In the genomic region with DNA sequence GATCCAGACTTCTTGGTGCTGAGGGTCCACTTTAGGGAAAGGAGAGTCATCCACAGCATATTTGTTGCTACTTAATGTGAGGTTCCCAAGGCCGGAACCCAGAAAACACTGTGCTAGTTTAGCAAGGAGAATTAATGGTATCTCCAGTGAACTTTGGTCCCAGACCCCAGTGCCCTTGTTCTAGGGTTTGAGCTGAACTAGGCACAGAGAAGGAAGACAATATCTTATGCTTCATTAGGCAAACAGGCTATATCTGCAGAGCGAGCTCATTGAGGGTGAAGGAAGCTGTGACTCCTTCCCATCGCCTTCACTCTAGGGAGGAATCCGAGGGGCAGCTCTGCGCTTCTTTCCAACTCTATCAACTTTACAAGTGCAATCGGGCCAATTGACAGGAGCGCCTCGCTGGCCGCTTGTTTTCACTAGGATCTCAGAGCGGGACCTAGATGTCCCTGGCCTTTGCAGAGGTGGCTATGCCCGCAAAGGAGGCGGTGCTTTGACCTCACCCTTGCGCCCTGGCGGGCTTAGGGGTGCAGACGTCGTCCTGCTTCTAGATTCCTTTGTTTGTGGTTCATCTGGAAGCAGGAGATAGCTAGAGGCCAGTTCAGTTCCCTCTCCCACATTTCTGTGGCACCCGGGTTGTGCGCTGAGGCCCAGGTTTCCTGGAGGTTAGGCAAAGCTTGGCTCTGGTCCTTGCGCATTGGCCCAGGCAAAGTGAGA, we compare ENCODE assay signal across 8 cellular contexts. TPM values are rescaled to one million over a fixed set of nuclear protein-coding genes. Genes with fewer than 3 reads are reported as not detected.
DNase-seq lines count a peak whose midpoint lies in the region; ATAC-seq, FAIRE-seq and TF ChIP-seq lines count a peak whose summit lies in the region.

No MANE protein-coding gene starts in this region.

- H3K9ac ChIP-seq in iPS-20b (ENCODE audit: low read depth, low read length): peak overlapping the region; percentile 55; the same call in 1 of the 2 replicates

- no peaks in the 10 kb centered on the region for H3K9me3 ChIP-seq in iPS-20b (ENCODE audit: insufficient read depth, low read depth, low read length)

- H3K4me1 Mint-ChIP-seq in activated T-helper 2 cell treated with anti-CD3 and anti-CD28 coated beads, Interferon-gamma antibody, Interleukin-2, Interleukin-4, amounts not matched to agents 10 μg/mL and 5 μg/mL and 100 μg/mL, durations not matched to agents 14 hours and 24 hours and 36 hours (ENCODE audit: low read depth): peaks cover 20% of the 10 kb centered on the region
- H3K4me1 Mint-ChIP-seq in stimulated activated effector memory CD8-positive, alpha-beta T cell treated with anti-CD3 and anti-CD28 coated beads, Interleukin-12 subunit alpha, Interleukin-12 subunit beta, amount 100 ng/mL, for 72 hours: peaks cover 30% of the 10 kb centered on the region

- H3K9me3 Mint-ChIP-seq in activated T-helper 2 cell treated with anti-CD3 and anti-CD28 coated beads, Interferon-gamma antibody, Interleukin-2, Interleukin-4, amounts not matched to agents 10 μg/mL and 5 μg/mL and 100 μg/mL, durations not matched to agents 14 hours and 24 hours and 36 hours: no peaks in the 10 kb centered on the region
- no peaks in the 10 kb centered on the region for H3K9me3 Mint-ChIP-seq in stimulated activated effector memory CD8-positive, alpha-beta T cell treated with anti-CD3 and anti-CD28 coated beads, Interleukin-12 subunit alpha, Interleukin-12 subunit beta, amount 100 ng/mL, for 72 hours

- peak overlapping the region; percentile 91 for H3K4me3 Mint-ChIP-seq in activated T-helper 2 cell treated with anti-CD3 and anti-CD28 coated beads, Interferon-gamma antibody, Interleukin-2, Interleukin-4, amounts not matched to agents 10 μg/mL and 5 μg/mL and 100 μg/mL, durations not matched to agents 14 hours and 24 hours and 36 hours (ENCODE audit: low read depth)
- peak overlapping the region; percentile 94 for H3K4me3 Mint-ChIP-seq in stimulated activated effector memory CD8-positive, alpha-beta T cell treated with anti-CD3 and anti-CD28 coated beads, Interleukin-12 subunit alpha, Interleukin-12 subunit beta, amount 100 ng/mL, for 72 hours

- no peak overlapping the region for H3K27ac ChIP-seq in iPS-20b (ENCODE audit: low read length)

- no peak for ATAC-seq in stimulated activated effector memory CD8-positive, alpha-beta T cell treated with anti-CD3 and anti-CD28 coated beads, Interleukin-12 subunit alpha, Interleukin-12 subunit beta, amount 100 ng/mL, for 72 hours

- H3K4me1 ChIP-seq in iPS-20b (ENCODE audit: insufficient read depth, low read length): peaks cover 13% of the 10 kb centered on the region; the same call in 1 of the 2 replicates

- H3K36me3 ChIP-seq in iPS-20b (ENCODE audit: insufficient read depth, low read depth, low read length): no peaks in the 10 kb centered on the region

- peak; percentile 24 for DNase-seq in activated T-cell treated with anti-CD3 and anti-CD28 coated beads, Interleukin-2, amount 50 U/mL, for 1 hour
- no peak for DNase-seq in activated T-cell treated with anti-CD3 and anti-CD28 coated beads for 4 hours
- DNase-seq in activated T-helper 2 cell treated with anti-CD3 and anti-CD28 coated beads, Interferon-gamma antibody, Interleukin-2, Interleukin-4, amounts not matched to agents 10 μg/mL and 5 μg/mL and 100 μg/mL, durations not matched to agents 14 hours and 24 hours and 36 hours (ENCODE audit: low spot score): no peak
- peak in 1 of 2 donors; percentile 3 for DNase-seq in stimulated activated effector memory CD8-positive, alpha-beta T cell treated with anti-CD3 and anti-CD28 coated beads, Interleukin-12 subunit alpha, Interleukin-12 subunit beta, amount 100 ng/mL, for 72 hours (ENCODE audit: low spot score in 2 of 2)
- no peak for DNase-seq in GDM1 (lab: John Stamatoyannopoulos, UW)
- DNase-seq in H54 (ENCODE audit: insufficient read length, low spot score): no peak
- DNase-seq in LoVo (ENCODE audit: low spot score): no peak

- H3K27me3 Mint-ChIP-seq in activated T-helper 2 cell treated with anti-CD3 and anti-CD28 coated beads, Interferon-gamma antibody, Interleukin-2, Interleukin-4, amounts not matched to agents 10 μg/mL and 5 μg/mL and 100 μg/mL, durations not matched to agents 14 hours and 24 hours and 36 hours (ENCODE audit: low read depth): peaks cover 40% of the 10 kb centered on the region

- peak overlapping the region; percentile 92 for H3K4me3 ChIP-seq in iPS-20b (ENCODE audit: low read length)

- no peak for TF ChIP-seq POLR2A in H54 (IDR thresholded peaks at IDR 0.05; ENCODE audit: low read depth, low read length)

- H3K36me3 Mint-ChIP-seq in activated T-helper 2 cell treated with anti-CD3 and anti-CD28 coated beads, Interferon-gamma antibody, Interleukin-2, Interleukin-4, amounts not matched to agents 10 μg/mL and 5 μg/mL and 100 μg/mL, durations not matched to agents 14 hours and 24 hours and 36 hours (ENCODE audit: low read depth): no peaks in the 10 kb centered on the region
- peaks cover 6% of the 10 kb centered on the region for H3K36me3 Mint-ChIP-seq in stimulated activated effector memory CD8-positive, alpha-beta T cell treated with anti-CD3 and anti-CD28 coated beads, Interleukin-12 subunit alpha, Interleukin-12 subunit beta, amount 100 ng/mL, for 72 hours

- no peak for FAIRE-seq in H54 (lab: Jason Lieb, UNC)

- H3K27me3 ChIP-seq in iPS-20b (ENCODE audit: insufficient read depth, low read length): peaks cover 50% of the 10 kb centered on the region

- intact Hi-C loops in activated T-helper 2 cell treated with anti-CD3 and anti-CD28 coated beads, Interferon-gamma antibody, Interleukin-2, Interleukin-4, amounts not matched to agents 10 μg/mL and 5 μg/mL and 100 μg/mL, durations not matched to agents 14 hours and 24 hours and 36 hours (cut with micrococcal nuclease): loop anchor here (5.0 kb wide), 3 partner anchors 310 to 465 kb away; partner anchors contain the start of genes NMD3 and TRIM59

- no peak overlapping the region for H3K27ac Mint-ChIP-seq in activated T-helper 2 cell treated with anti-CD3 and anti-CD28 coated beads, Interferon-gamma antibody, Interleukin-2, Interleukin-4, amounts not matched to agents 10 μg/mL and 5 μg/mL and 100 μg/mL, durations not matched to agents 14 hours and 24 hours and 36 hours
- no peak overlapping the region for H3K27ac Mint-ChIP-seq in stimulated activated effector memory CD8-positive, alpha-beta T cell treated with anti-CD3 and anti-CD28 coated beads, Interleukin-12 subunit alpha, Interleukin-12 subunit beta, amount 100 ng/mL, for 72 hours

RNA-seq across cellular contexts. Expression of gene PPM1L, which starts 1.0 kb away (rescaled TPM):
- 2.6 and 2.9 TPM in 2 replicates for total RNA-seq in activated T-helper 2 cell treated with anti-CD3 and anti-CD28 coated beads, Interferon-gamma antibody, Interleukin-2, Interleukin-4, amounts not matched to agents 10 μg/mL and 5 μg/mL and 100 μg/mL, durations not matched to agents 14 hours and 24 hours and 36 hours
